Comparison of ENCODE assay signal across 8 cellular contexts in genomic region chr5:95823738-95824609, GRCh38. TPM values are rescaled to one million over a fixed set of nuclear protein-coding genes. Genes with fewer than 3 reads are reported as not detected.
DNase-seq lines count a peak whose midpoint lies in the region; ATAC-seq lines count a peak whose summit lies in the region.

No MANE protein-coding gene starts in this region.

- ATAC-seq in HG02759 (IDR thresholded peaks at IDR 0.05; ENCODE audit: unreplicated experiment) (peak; percentile 46), HG02970 (IDR thresholded peaks at IDR 0.05; ENCODE audit: low FRiP score, unreplicated experiment) (no peak)

- DNase-seq in NCI-H2107 treated with DMSO at 0.1 percent for 48 hours (lab: John Stamatoyannopoulos, UW; ENCODE audit: unreplicated experiment) (peak; percentile 24), NCI-H2107 (lab: John Stamatoyannopoulos, UW) (no peak), NCI-H460 (ENCODE audit: extremely low read depth, low read depth) (peak; percentile 95), fibroblast of gingiva (ENCODE audit: low read depth) (peak; percentile 98), non-pigmented ciliary epithelial cell (ENCODE audit: low read depth) (peak; percentile 85)
- DNase-seq in activated T-cell treated with anti-CD3 and anti-CD28 coated beads, Interleukin-2, amount 50 U/mL, for 1 hour = peak; percentile 64

RNA-seq across cellular contexts. Expression of gene GLRX, which starts 1.4 kb away (rescaled TPM):
- 352 and 470 TPM in 2 replicates for total RNA-seq in NCI-H460 (2014; rRNA removed; shearing (Covaris generic))
- polyA plus RNA-seq in NCI-H460 (2014; cell fraction: nucleus; rRNA removed) = 176 and 194 TPM in 2 replicates
